ENCODE assay signal across 8 cellular contexts in the genomic region with DNA sequence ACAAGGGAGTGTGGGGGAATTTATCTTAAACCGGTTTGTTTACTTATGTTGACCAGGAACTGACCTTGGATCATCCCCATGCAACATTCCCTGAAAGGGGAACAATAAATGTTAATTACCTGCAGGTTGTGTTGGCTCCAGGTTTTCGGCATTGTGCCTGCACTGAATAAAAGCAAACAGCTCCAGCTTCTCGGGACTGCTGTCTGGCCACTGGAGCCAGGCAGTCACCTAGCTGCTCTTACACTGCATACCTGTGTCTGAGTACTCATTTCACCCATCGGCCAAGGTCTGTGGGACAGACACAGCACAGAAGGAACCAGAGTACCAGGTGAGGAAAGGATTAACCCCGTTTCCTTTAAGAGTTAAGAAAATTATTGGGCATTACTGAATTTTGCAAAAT.
"Had no signal": no experiment of that assay in that cellular context is flagged by ENCODE, and none has a peak within 500 bp of the region (broad histone marks: within the 10 kb centered on the region; RNA-seq: fewer than 3 reads in every experiment).

No MANE protein-coding gene starts in this region.

- H3K36me3 ChIP-seq: HAP-1 had no signal

- H3K27ac ChIP-seq: GM23248 had no signal

- H3K4me3 Mint-ChIP-seq: GM23338, H9, HFFc6 had no signal

- H3K9ac ChIP-seq: GM23248 had no signal

- H2AFZ ChIP-seq: GM23248, GM23338 had no signal

- DNase-seq: GM23248, GOT3, H7, H9, HCEC 1CT, HFFc6 had no signal

- ATAC-seq: GM23338 had no signal

- H3K4me3 ChIP-seq: GM23248, GM23338, HAP-1 had no signal

- H3K9me3 Mint-ChIP-seq: HFFc6 had no signal

- H3K27ac Mint-ChIP-seq: GM23338, HFFc6 had no signal

- H3K9me3 ChIP-seq: HAP-1 had no signal

- H3K4me2 ChIP-seq: GM23338 had no signal
